In the genomic region with DNA sequence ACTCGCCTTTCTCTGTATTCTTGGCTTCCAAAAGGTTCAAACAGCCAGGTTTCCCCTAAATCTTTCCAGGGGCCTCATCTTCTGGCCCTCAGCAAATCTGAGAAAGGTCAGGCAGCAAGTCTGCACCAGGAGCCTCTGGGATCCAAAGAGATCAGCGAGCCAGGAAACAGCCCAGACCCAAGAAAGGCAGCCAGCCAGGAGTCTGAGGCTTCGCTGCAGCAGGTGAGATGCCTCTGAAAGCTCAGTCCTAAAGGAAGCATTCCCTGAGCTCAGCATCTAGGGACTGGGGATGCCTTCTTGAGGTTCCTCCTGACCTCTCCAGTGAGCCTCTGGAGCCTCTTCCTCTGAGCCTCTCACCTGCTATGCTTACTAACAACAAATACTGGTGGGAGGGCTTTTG, we compare ENCODE assay signal across 25 cellular contexts.
DNase-seq lines count a peak whose midpoint lies in the region; ATAC-seq and TF ChIP-seq lines count a peak whose summit lies in the region.
"Had no signal": no experiment of that assay in that cellular context is flagged by ENCODE, and none has a peak within 500 bp of the region (broad histone marks: within the 10 kb centered on the region; RNA-seq: fewer than 3 reads in every experiment).

No MANE protein-coding gene starts in this region.

- H3K27ac Mint-ChIP-seq in activated CD8-positive, alpha-beta memory T cell treated with anti-CD3 and anti-CD28 coated beads, Interleukin-2, amount 10 ng/mL, durations not matched to agents 7 days and 5 days: no peak overlapping the region
- H3K27ac Mint-ChIP-seq: CD14-positive monocyte; CD4-positive, alpha-beta T cell; CD8-positive, alpha-beta memory T cell; GM23338; HFFc6 had no signal

- H3K4me3 Mint-ChIP-seq in activated CD8-positive, alpha-beta memory T cell treated with anti-CD3 and anti-CD28 coated beads, Interleukin-2, amount 10 ng/mL, durations not matched to agents 7 days and 5 days: no peak overlapping the region
- H3K4me3 Mint-ChIP-seq: CD14-positive monocyte; CD4-positive, alpha-beta T cell; CD8-positive, alpha-beta memory T cell; GM23338; HFFc6 had no signal

- H3K36me3 Mint-ChIP-seq in activated CD8-positive, alpha-beta memory T cell treated with anti-CD3 and anti-CD28 coated beads, Interleukin-2, amount 10 ng/mL, durations not matched to agents 7 days and 5 days: no peaks in the 10 kb centered on the region
- H3K36me3 Mint-ChIP-seq: CD14-positive monocyte; CD8-positive, alpha-beta memory T cell had no signal

- intact Hi-C loops in stomach (cut with DNase I; ENCODE audit: low total_unique reads): no loop called here

- TF ChIP-seq POLR2A in stomach (IDR thresholded peaks at IDR 0.05): no peak

- H3K27me3 Mint-ChIP-seq in activated CD8-positive, alpha-beta memory T cell treated with anti-CD3 and anti-CD28 coated beads, Interleukin-2, amount 10 ng/mL, durations not matched to agents 7 days and 5 days: peaks cover 20% of the 10 kb centered on the region

- CTCF ChIA-PET in activated CD8-positive, alpha-beta memory T cell treated with anti-CD3 and anti-CD28 coated beads, Interleukin-2, amount 10 ng/mL, durations not matched to agents 7 days and 5 days (lab: Charles Lee): no interaction called here

- H3K27me3 ChIP-seq in stomach (peaks cover 0 to 27% (median 3%) of the 10 kb centered on the region in 3 donors), MG63 (no peaks in the 10 kb centered on the region)
- H3K27me3 ChIP-seq: BLaER1 treated with 17β-estradiol and CSF1 and Interleukin-3, amounts not matched to agents 10 nM and 100 nM had no signal

- 65 to 83% (median 74%) methylated on average over 3 of the region's 3 CpGs for WGBS in stomach, 5 donors

- no peak overlapping the region for H3K27ac ChIP-seq in stomach
- H3K27ac ChIP-seq: A549; BLaER1 treated with 17β-estradiol and CSF1 and Interleukin-3, amounts not matched to agents 10 nM and 100 nM had no signal

- ATAC-seq in activated CD8-positive, alpha-beta memory T cell treated with anti-CD3 and anti-CD28 coated beads, Interleukin-2, amount 10 ng/mL, durations not matched to agents 7 days and 5 days: no peak
- ATAC-seq: A549, GM12878, GM23338 had no signal

- H3K9me3 Mint-ChIP-seq in activated CD8-positive, alpha-beta memory T cell treated with anti-CD3 and anti-CD28 coated beads, Interleukin-2, amount 10 ng/mL, durations not matched to agents 7 days and 5 days (ENCODE audit: low read depth): no peaks in the 10 kb centered on the region
- H3K9me3 Mint-ChIP-seq: CD14-positive monocyte; CD4-positive, alpha-beta T cell; CD8-positive, alpha-beta memory T cell; GM23338; HFFc6 had no signal

- no peak for TF ChIP-seq CTCF in stomach (IDR thresholded peaks at IDR 0.05)

- H3K4me3 ChIP-seq in stomach (no peak overlapping the region), MG63 (no peak overlapping the region)
- H3K4me3 ChIP-seq: A549; BLaER1 treated with 17β-estradiol and CSF1 and Interleukin-3, amounts not matched to agents 10 nM and 100 nM; GM12878; GM23338; HAP-1 had no signal

- peak; percentile 27 for DNase-seq in activated CD8-positive, alpha-beta memory T cell treated with anti-CD3 and anti-CD28 coated beads, Interleukin-2, amount 10 ng/mL, durations not matched to agents 7 days and 5 days
- DNase-seq in activated CD8-positive, alpha-beta memory T cell treated with anti-CD3 and anti-CD28 coated beads, Interleukin-2, amount 50 U/mL, for 48 hours: no peak
- DNase-seq in ecto neural progenitor cell (ENCODE audit: low spot score) (peak; percentile 41), left kidney (ENCODE audit: low read depth, low spot score) (peak; percentile 20), stomach (peak; percentile 10), NCI-H1694 (lab: John Stamatoyannopoulos, UW) (no peak), UCSD-AML1 (lab: John Stamatoyannopoulos, UW; ENCODE audit: unreplicated experiment) (no peak), MG63 (no peak)
- DNase-seq: 8988T; ACHN; AML-193; BE2C; CD4-positive, alpha-beta T cell; CD8-positive, alpha-beta memory T cell; DMS 273 treated with DMSO at 0.1 percent for 48 hours; DMS79; EL; GDM1; HFFc6 had no signal

- H3K4me1 ChIP-seq in stomach: no peaks in the 10 kb centered on the region
- H3K4me1 ChIP-seq: A549; BE2C; BLaER1 treated with 17β-estradiol and CSF1 and Interleukin-3, amounts not matched to agents 10 nM and 100 nM; HAP-1 had no signal

- TF ChIP-seq EP300 in stomach (IDR thresholded peaks at IDR 0.05): no peak

- H3K36me3 ChIP-seq in stomach (no peaks in the 10 kb centered on the region), MG63 (no peaks in the 10 kb centered on the region)
- H3K36me3 ChIP-seq: BE2C; BLaER1 treated with 17β-estradiol and CSF1 and Interleukin-3, amounts not matched to agents 10 nM and 100 nM; HAP-1 had no signal

- no peaks in the 10 kb centered on the region for H3K4me1 Mint-ChIP-seq in activated CD8-positive, alpha-beta memory T cell treated with anti-CD3 and anti-CD28 coated beads, Interleukin-2, amount 10 ng/mL, durations not matched to agents 7 days and 5 days
- H3K4me1 Mint-ChIP-seq: CD8-positive, alpha-beta memory T cell; GM23338 had no signal

- H3K9me3 ChIP-seq in stomach: no peaks in the 10 kb centered on the region
- no peaks in the 10 kb centered on the region for H3K9me3 ChIP-seq in MG63
- H3K9me3 ChIP-seq: A549; BE2C; BLaER1 treated with 17β-estradiol and CSF1 and Interleukin-3, amounts not matched to agents 10 nM and 100 nM; HAP-1 had no signal

Comparison
In these comparisons a context has a peak if more than half of its experiments do, and no peak if none do; other contexts are left out.
1. DNase-seq: peak in activated CD8-positive, alpha-beta memory T cell treated with anti-CD3 and anti-CD28 coated beads, Interleukin-2, amount 10 ng/mL, durations not matched to agents 7 days and 5 days (single experiment), ecto neural progenitor cell (single experiment), left kidney (single experiment) and stomach (single experiment); none in activated CD8-positive, alpha-beta memory T cell treated with anti-CD3 and anti-CD28 coated beads, Interleukin-2, amount 50 U/mL, for 48 hours (single experiment), NCI-H1694 (single experiment), UCSD-AML1 (single experiment) and MG63 (single experiment).